ENCODE assay signal across 1 cellular context in the genomic region with DNA sequence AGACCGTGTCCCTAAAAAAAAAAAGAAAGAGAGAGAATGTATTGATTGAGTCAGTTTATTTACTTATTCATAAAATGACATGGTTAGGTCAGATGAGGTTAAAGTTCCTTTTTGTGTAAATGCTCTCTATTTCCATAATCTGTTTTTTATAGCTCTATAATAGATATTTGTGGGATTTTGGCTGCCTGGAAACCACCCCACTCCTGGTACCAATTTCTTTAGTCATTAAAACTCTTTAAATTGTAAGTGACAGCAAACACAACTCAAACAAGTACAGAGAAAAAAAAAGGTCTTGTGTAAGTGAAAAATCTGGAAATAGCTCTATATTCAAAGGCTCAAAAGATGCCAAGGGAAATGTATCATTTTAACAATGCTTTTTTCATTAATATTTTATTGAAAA.
TF ChIP-seq lines count a peak whose summit lies in the region.

No MANE protein-coding gene starts in this region.

TF ChIP-seq in HEK293, 187 proteins besides CTCF, POLR2A, EP300 and RAD21:
- TF ChIP-seq, protein P1, sequence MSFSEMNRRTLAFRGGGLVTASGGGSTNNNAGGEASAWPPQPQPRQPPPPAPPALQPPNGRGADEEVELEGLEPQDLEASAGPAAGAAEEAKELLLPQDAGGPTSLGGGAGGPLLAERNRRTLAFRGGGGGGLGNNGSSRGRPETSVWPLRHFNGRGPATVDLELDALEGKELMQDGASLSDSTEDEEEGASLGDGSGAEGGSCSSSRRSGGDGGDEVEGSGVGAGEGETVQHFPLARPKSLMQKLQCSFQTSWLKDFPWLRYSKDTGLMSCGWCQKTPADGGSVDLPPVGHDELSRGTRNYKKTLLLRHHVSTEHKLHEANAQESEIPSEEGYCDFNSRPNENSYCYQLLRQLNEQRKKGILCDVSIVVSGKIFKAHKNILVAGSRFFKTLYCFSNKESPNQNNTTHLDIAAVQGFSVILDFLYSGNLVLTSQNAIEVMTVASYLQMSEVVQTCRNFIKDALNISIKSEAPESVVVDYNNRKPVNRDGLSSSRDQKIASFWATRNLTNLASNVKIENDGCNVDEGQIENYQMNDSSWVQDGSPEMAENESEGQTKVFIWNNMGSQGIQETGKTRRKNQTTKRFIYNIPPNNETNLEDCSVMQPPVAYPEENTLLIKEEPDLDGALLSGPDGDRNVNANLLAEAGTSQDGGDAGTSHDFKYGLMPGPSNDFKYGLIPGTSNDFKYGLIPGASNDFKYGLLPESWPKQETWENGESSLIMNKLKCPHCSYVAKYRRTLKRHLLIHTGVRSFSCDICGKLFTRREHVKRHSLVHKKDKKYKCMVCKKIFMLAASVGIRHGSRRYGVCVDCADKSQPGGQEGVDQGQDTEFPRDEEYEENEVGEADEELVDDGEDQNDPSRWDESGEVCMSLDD (tag by site-specific recombination; IDR thresholded peaks at IDR 0.05): no peak
- peak; percentile 65 for TF ChIP-seq ZNF707 (tag by site-specific recombination; IDR thresholded peaks at IDR 0.05)
- TF ChIP-seq SETDB1 (IDR thresholded peaks at IDR 0.05; ENCODE audit: insufficient read length, low read length): peak; percentile 37
